Comparison of ENCODE assay signal across 8 cellular contexts in the genomic region with DNA sequence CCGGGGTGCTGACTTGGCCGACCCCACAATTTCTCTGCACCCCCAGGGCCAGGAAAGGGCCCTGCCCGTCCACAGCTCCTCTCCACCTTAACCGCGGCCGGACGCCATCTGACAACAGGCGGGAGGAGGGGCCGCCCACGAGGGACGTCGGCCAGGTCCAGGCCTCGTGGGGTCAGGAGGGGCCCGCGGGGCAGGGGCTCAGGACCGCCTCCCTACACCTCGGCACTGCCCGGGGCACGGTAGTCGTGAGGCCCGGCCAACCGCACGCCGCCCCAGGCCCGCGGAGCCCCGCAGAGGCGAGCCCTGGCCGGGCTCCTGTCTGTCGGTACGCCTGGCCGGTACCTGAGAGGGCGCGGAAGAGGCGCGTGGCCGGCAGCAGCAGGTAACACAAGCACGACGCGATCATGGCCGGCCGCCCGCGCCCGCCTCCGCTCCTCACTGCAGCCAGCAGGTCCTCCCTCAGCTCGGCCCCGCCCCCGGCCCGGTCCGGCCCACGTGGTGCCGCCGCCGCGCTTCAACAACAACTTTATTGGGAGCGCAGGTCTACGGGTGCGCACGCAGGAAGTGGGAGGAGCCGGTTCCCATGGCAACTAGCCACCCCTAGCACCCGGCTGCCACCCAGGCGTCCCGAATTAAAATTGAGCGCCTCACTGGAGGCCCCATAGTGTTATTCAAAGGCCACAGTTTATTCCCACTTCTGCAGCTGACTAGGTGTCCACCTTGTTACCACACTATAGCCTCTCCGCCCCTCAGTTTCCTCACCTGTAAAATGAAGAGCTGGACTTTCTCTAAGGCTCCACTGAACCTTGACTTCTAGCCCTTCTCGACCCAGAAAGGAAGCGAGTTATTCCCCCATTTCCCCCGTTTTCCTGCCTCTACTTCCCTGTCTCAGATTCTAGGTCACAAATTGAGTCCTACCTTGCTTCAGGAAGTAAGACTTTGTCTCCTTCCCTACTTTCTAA. TPM values are rescaled to one million over a fixed set of nuclear protein-coding genes. Genes with fewer than 3 reads are reported as not detected.
DNase-seq lines count a peak whose midpoint lies in the region; ATAC-seq and TF ChIP-seq lines count a peak whose summit lies in the region.

A gene with protein sequence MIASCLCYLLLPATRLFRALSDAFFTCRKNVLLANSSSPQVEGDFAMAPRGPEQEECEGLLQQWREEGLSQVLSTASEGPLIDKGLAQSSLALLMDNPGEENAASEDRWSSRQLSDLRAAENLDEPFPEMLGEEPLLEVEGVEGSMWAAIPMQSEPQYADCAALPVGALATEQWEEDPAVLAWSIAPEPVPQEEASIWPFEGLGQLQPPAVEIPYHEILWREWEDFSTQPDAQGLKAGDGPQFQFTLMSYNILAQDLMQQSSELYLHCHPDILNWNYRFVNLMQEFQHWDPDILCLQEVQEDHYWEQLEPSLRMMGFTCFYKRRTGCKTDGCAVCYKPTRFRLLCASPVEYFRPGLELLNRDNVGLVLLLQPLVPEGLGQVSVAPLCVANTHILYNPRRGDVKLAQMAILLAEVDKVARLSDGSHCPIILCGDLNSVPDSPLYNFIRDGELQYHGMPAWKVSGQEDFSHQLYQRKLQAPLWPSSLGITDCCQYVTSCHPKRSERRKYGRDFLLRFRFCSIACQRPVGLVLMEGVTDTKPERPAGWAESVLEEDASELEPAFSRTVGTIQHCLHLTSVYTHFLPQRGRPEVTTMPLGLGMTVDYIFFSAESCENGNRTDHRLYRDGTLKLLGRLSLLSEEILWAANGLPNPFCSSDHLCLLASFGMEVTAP (minus strand): TSS at position 461 of the 962 bp plus-strand sequence. CDS start 55 bp downstream, at position 406.

- H3K4me3 ChIP-seq in GM23338 (peak within 1 kb of the TSS; percentile 93), esophagus squamous epithelium (peak within 1 kb of the TSS; percentile 66 to 82 (median 74)), muscle layer of duodenum (ENCODE audit: low read depth in 1 of 2, low read length in 2 of 2) (peak within 1 kb of the TSS; percentile 77 to 80)

- peak within 1 kb of the TSS; percentile 83 for H3K27ac ChIP-seq in GM23338 (ENCODE audit: low read depth)
- peak within 1 kb of the TSS; percentile 83 to 91 (median 86) for H3K27ac ChIP-seq in esophagus squamous epithelium
- peak within 1 kb of the TSS; percentile 68 for H3K27ac ChIP-seq in muscle layer of duodenum (ENCODE audit: low read length)

- no peak for TF ChIP-seq CTCF in GM23338 (conservative IDR thresholded peaks at IDR 0.05; ENCODE audit: low read depth in 2 of 2)
- TF ChIP-seq CTCF in esophagus squamous epithelium (IDR thresholded peaks at IDR 0.05), result peak in 1 of 6 experiments; percentile 33

- no peaks in the 10 kb centered on the region; the same call in 1 of the 2 replicates for H4K20me1 ChIP-seq in GM23338 (replicated peaks; ENCODE audit: insufficient read depth)

- no peaks in the 10 kb centered on the region for H3K27me3 Mint-ChIP-seq in GM23338 (ENCODE audit: insufficient read depth, low read depth, poor library complexity)

- H3K4me3 Mint-ChIP-seq in GM23338, result peak within 1 kb of the TSS; percentile 90

- peak; percentile 95 for ATAC-seq in GM23338

- peak within 1 kb of the TSS; percentile 78 for H3K27ac Mint-ChIP-seq in GM23338

- H3K9me3 Mint-ChIP-seq in GM23338, result no peaks in the 10 kb centered on the region; the same call in 2 of the 3 replicates

- H3K27me3 ChIP-seq in GM23338 (ENCODE audit: insufficient read depth) (no peaks in the 10 kb centered on the region), esophagus squamous epithelium (peaks cover 0 to 6% (median 0%) of the 10 kb centered on the region in 4 donors), muscle layer of duodenum (ENCODE audit: low read depth, low read length) (no peaks in the 10 kb centered on the region)

- H3K36me3 ChIP-seq in GM23338 (ENCODE audit: insufficient read depth) (peaks cover 11% of the 10 kb centered on the region), esophagus squamous epithelium (peaks cover 0 to 17% (median 0%) of the 10 kb centered on the region in 3 donors), muscle layer of duodenum (ENCODE audit: control insufficient read depth in 1 of 2, insufficient read depth in 2 of 2, low read length in 2 of 2) (peaks cover 3 to 6% of the 10 kb centered on the region in 2 donors)

- H3K4me1 Mint-ChIP-seq in GM23338, result peaks cover 16% of the 10 kb centered on the region

- H3K4me2 ChIP-seq in GM23338, result peak within 1 kb of the TSS; percentile 100

- H2AFZ ChIP-seq in GM23338, result peak within 1 kb of the TSS; percentile 99

- H3K4me1 ChIP-seq in GM23338 (ENCODE audit: insufficient read depth), result peaks cover 10% of the 10 kb centered on the region
- H3K4me1 ChIP-seq in esophagus squamous epithelium, result peaks cover 5 to 32% (median 16%) of the 10 kb centered on the region in 3 donors
- H3K4me1 ChIP-seq in muscle layer of duodenum (ENCODE audit: control insufficient read depth in 1 of 2, insufficient read depth in 2 of 2, low read length in 2 of 2), result peaks cover 5 to 6% of the 10 kb centered on the region in 2 donors

- H3K36me3 Mint-ChIP-seq in GM23338 (ENCODE audit: low read depth), result peaks cover 13% of the 10 kb centered on the region

- no peaks in the 10 kb centered on the region for H3K9me2 ChIP-seq in GM23338 (ENCODE audit: insufficient read depth)

- no peaks in the 10 kb centered on the region for H3K9me3 ChIP-seq in esophagus squamous epithelium
- H3K9me3 ChIP-seq in muscle layer of duodenum (ENCODE audit: control insufficient read depth in 1 of 2, low read length in 2 of 2), result no peaks in the 10 kb centered on the region

- no peaks in the 10 kb centered on the region for H3F3A ChIP-seq in GM23338 (replicated peaks; ENCODE audit: low read depth)

- DNase-seq in DMS79 treated with DMSO at 0.1 percent for 48 hours (lab: John Stamatoyannopoulos, UW) (peak; percentile 97), GM23338 (ENCODE audit: low spot score) (peak; percentile 98), Kasumi-1 (lab: John Stamatoyannopoulos, UW) (peak; percentile 86), RKO (ENCODE audit: low spot score) (peak; percentile 93), activated T-helper 1 cell treated with Interleukin-2 at 50 U/mL for 16 hours (ENCODE audit: low read depth) (peak; percentile 96), esophagus squamous epithelium (lab: John Stamatoyannopoulos, UW) (peak; percentile 90)
- DNase-seq in stimulated activated CD8-positive, alpha-beta memory T cell treated with anti-CD3 and anti-CD28 coated beads, Interleukin-7, amount 100 ng/mL, for 24 hours (ENCODE audit: low read depth), result peak; percentile 96

- intact Hi-C loops in esophagus squamous epithelium (cut with DNase I), result no loop called here

- 17 to 61% methylated on average over 4 to 15 of the region's 69 CpGs for WGBS in esophagus squamous epithelium, 2 donors

- peaks cover 20% of the 10 kb centered on the region for H3K79me2 ChIP-seq in GM23338 (replicated peaks; ENCODE audit: insufficient read depth)

- peak in 3 of 4 donors; percentile 42 to 92 (median 87) for TF ChIP-seq POLR2A in esophagus squamous epithelium (IDR thresholded peaks at IDR 0.05)

TF ChIP-seq in GM23338, 12 proteins besides CTCF, POLR2A, EP300 and RAD21:
- TF ChIP-seq, protein P1, sequence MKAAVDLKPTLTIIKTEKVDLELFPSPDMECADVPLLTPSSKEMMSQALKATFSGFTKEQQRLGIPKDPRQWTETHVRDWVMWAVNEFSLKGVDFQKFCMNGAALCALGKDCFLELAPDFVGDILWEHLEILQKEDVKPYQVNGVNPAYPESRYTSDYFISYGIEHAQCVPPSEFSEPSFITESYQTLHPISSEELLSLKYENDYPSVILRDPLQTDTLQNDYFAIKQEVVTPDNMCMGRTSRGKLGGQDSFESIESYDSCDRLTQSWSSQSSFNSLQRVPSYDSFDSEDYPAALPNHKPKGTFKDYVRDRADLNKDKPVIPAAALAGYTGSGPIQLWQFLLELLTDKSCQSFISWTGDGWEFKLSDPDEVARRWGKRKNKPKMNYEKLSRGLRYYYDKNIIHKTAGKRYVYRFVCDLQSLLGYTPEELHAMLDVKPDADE (IDR thresholded peaks at IDR 0.05), result peak; percentile 74
- TF ChIP-seq CREB1 (CRISPR knock-in tag; IDR thresholded peaks at IDR 0.05; ENCODE audit: low read depth) (peak; percentile 83), POLR2AphosphoS5 (IDR thresholded peaks at IDR 0.05; ENCODE audit: low read depth) (peak; percentile 91), EZH2 (IDR thresholded peaks at IDR 0.05; ENCODE audit: low read depth, unreplicated experiment) (no peak)

RNA-seq across cellular contexts. Expression of the gene that starts here (rescaled TPM):
- total RNA-seq in GM23338 (2014; rRNA removed; shearing (Covaris generic)), result 22.2 and 31.6 TPM in 2 replicates
- polyA plus RNA-seq in GM23338 (2016; fragmentation: Nextera tagmentation; extraction: Ambion mirVana), result 4.6 and 5.3 TPM in 2 replicates
- 10 to 100 TPM in 1 of 4 donors, 1 to 10 TPM in 3; 3.4 to 13.7 (median 8.3) TPM for total RNA-seq in esophagus squamous epithelium

Comparison
In these comparisons a context has a peak if more than half of its experiments do, and no peak if none do; other contexts are left out.
1. Peak in every context shown above with its lines: DNase-seq, ATAC-seq, H3K4me3 ChIP-seq and H3K27ac ChIP-seq.